Comparison of ENCODE assay signal across 8 cellular contexts in genomic region chr4:102867278-102868152, GRCh38. TPM values are rescaled to one million over a fixed set of nuclear protein-coding genes. Genes with fewer than 3 reads are reported as not detected.
DNase-seq lines count a peak whose midpoint lies in the region; ATAC-seq and TF ChIP-seq lines count a peak whose summit lies in the region.

No MANE protein-coding gene starts in this region.

- peak overlapping the region; percentile 98 for H3K9ac ChIP-seq in KMS-11
- no peak overlapping the region for H3K9ac ChIP-seq in muscle layer of colon (ENCODE audit: low read length)

- H3K79me2 ChIP-seq in KMS-11 (ENCODE audit: insufficient read depth, low read depth), result peaks cover 85% of the 10 kb centered on the region

- H2AFZ ChIP-seq in KMS-11 (ENCODE audit: low read depth), result peak overlapping the region; percentile 50

- H4K20me1 ChIP-seq in KMS-11 (ENCODE audit: insufficient read depth), result no peaks in the 10 kb centered on the region

- H3K27ac ChIP-seq in KMS-11 (peak overlapping the region; percentile 100), muscle layer of colon (ENCODE audit: low read depth, low read length) (no peak overlapping the region)

- peak overlapping the region; percentile 97 for H3K4me2 ChIP-seq in KMS-11

- no peak for ATAC-seq in esophagus mucosa

- H3K4me1 ChIP-seq in KMS-11 (ENCODE audit: low read depth, poor library complexity, severe bottlenecking) (peaks cover 64% of the 10 kb centered on the region), muscle layer of colon (ENCODE audit: insufficient read depth, low read length) (peaks cover 6% of the 10 kb centered on the region)

- DNase-seq in astrocyte of the spinal cord (ENCODE audit: low read depth, low spot score) (no peak), NCI-H1105 treated with DMSO at 0.1 percent for 48 hours (lab: John Stamatoyannopoulos, UW) (no peak), NCI-H1048 (lab: John Stamatoyannopoulos, UW) (no peak), cerebellar nuclear complex (lab: John Stamatoyannopoulos, UW) (no peak)

- H3K27me3 ChIP-seq in KMS-11 (ENCODE audit: insufficient read depth, low read depth) (no peaks in the 10 kb centered on the region), muscle layer of colon (ENCODE audit: control insufficient read depth in 1 of 2, insufficient read depth in 2 of 2, low read length in 2 of 2) (no peaks in the 10 kb centered on the region)

- H3K9me3 ChIP-seq in muscle layer of colon (ENCODE audit: low read length), result no peaks in the 10 kb centered on the region

- TF ChIP-seq CTCF in KMS-11 (conservative IDR thresholded peaks at IDR 0.05; ENCODE audit: low read depth, low read length) (no peak), astrocyte of the spinal cord (IDR thresholded peaks at IDR 0.05; ENCODE audit: low read depth, low read length) (no peak)

- H3K4me3 ChIP-seq in GM08714 (ENCODE audit: low read length), result peak overlapping the region; percentile 93
- H3K4me3 ChIP-seq in KMS-11 (IDR thresholded peaks at IDR 0.05; ENCODE audit: insufficient read depth, low read depth, low read length), result no peak overlapping the region
- peak overlapping the region; percentile 57 for H3K4me3 ChIP-seq in astrocyte of the spinal cord (ENCODE audit: low read depth, low read length)
- H3K4me3 ChIP-seq in muscle layer of colon (ENCODE audit: low read depth in 1 of 2, low read length in 2 of 2), result peak overlapping the region; percentile 97 to 98

- in situ Hi-C loops in astrocyte of the spinal cord (cut with HindIII; ENCODE audit: low sequenced_read_pairs), result no loop called here

- H3K36me3 ChIP-seq in KMS-11 (ENCODE audit: insufficient read depth) (0 out of 2 replicates have a peak, but pooled peaks cover 3% of the 10 kb centered on the region), muscle layer of colon (ENCODE audit: insufficient read depth, low read length) (no peaks in the 10 kb centered on the region)

RNA-seq across cellular contexts. Expression of gene CISD2, which starts 1.3 kb away (rescaled TPM):
- total RNA-seq in esophagus mucosa, result 15.5 TPM

RNA-seq across cellular contexts. Expression of gene UBE2D3, which starts 40.2 kb away (rescaled TPM):
- 207 TPM for total RNA-seq in esophagus mucosa
